ENCODE assay signal across 24 cellular contexts in genomic region chr4:2458546-2459491, GRCh38. TPM values are rescaled to one million over a fixed set of nuclear protein-coding genes. Genes with fewer than 3 reads are reported as not detected.
"Had no signal": no experiment of that assay in that cellular context is flagged by ENCODE, and none has a peak within 500 bp of the region (broad histone marks: within the 10 kb centered on the region; RNA-seq: fewer than 3 reads in every experiment).

No MANE protein-coding gene starts in this region.

- DNase-seq: activated CD4-positive, alpha-beta memory T cell treated with anti-CD3 and anti-CD28 coated beads for 36 hours; activated CD4-positive, alpha-beta T cell treated with anti-CD3 and anti-CD28 coated beads for 36 hours; activated effector memory CD4-positive, alpha-beta T cell treated with Interleukin-2 at 50 U/mL for 16 hours; activated naive CD4-positive, alpha-beta T cell treated with anti-CD3 and anti-CD28 coated beads, Interleukin-2, amount 50 U/mL, for 16 hours; activated T-cell treated with anti-CD3 and anti-CD28 coated beads, Interleukin-2, amount 50 U/mL, for 4 hours; dermis blood vessel endothelial cell; effector memory CD8-positive, alpha-beta T cell; heart right ventricle; midbrain; stimulated activated CD4-positive, alpha-beta T cell treated with anti-CD3 and anti-CD28 coated beads, Interleukin-12 subunit alpha, Interleukin-12 subunit beta, amount 100 ng/mL, for 4 hours; stimulated activated CD4-positive, alpha-beta T cell treated with anti-CD3 and anti-CD28 coated beads, Interleukin-2, amount 100 ng/mL, for 24 hours had no signal

- ATAC-seq: activated CD4-positive, alpha-beta T cell treated with anti-CD3 and anti-CD28 coated beads for 36 hours; activated T-cell treated with anti-CD3 and anti-CD28 coated beads, Interleukin-2, amount 50 U/mL, for 4 hours; effector memory CD8-positive, alpha-beta T cell; heart right ventricle; stimulated activated effector memory CD8-positive, alpha-beta T cell treated with anti-CD3 and anti-CD28 coated beads, Interleukin-12 subunit alpha, Interleukin-12 subunit beta, amount 100 ng/mL, for 72 hours had no signal

- H3K27ac ChIP-seq: heart right ventricle, thoracic aorta had no signal

- H3K36me3 ChIP-seq: heart right ventricle, pancreas, thoracic aorta had no signal

- H3K4me3 ChIP-seq: heart right ventricle, thoracic aorta had no signal

- H3K27me3 ChIP-seq: pancreas had no signal

- FAIRE-seq: astrocyte, bronchial epithelial cell, frontal cortex, islet of Langerhans, pancreas, urothelium cell line had no signal

- H3K9me3 ChIP-seq: heart right ventricle, pancreas, thoracic aorta had no signal

RNA-seq across cellular contexts. Expression of gene CFAP99, which starts 40.1 kb away (rescaled TPM):
- total RNA-seq: activated CD4-positive, alpha-beta memory T cell treated with anti-CD3 and anti-CD28 coated beads for 36 hours; activated T-cell treated with anti-CD3 and anti-CD28 coated beads, Interleukin-2, amount 50 U/mL, for 4 hours; astrocyte; bronchial epithelial cell; chondrocyte; frontal cortex; heart right ventricle; lung microvascular endothelial cell; myocyte; thoracic aorta had no signal
- polyA plus RNA-seq: fibroblast of lung, heart right ventricle, neural cell had no signal
